In genomic region chr1:181918893-181919728, GRCh38 we compare ENCODE assay signal across 16 cellular contexts.
DNase-seq lines count a peak whose midpoint lies in the region; ATAC-seq, FAIRE-seq and TF ChIP-seq lines count a peak whose summit lies in the region.
"Had no signal": no experiment of that assay in that cellular context is flagged by ENCODE, and none has a peak within 500 bp of the region (broad histone marks: within the 10 kb centered on the region; RNA-seq: fewer than 3 reads in every experiment).

No MANE protein-coding gene starts in this region.

- H3K23me2 ChIP-seq in H9 (ENCODE audit: insufficient read length, low read depth, low read length, poor library complexity, severe bottlenecking) = no peaks in the 10 kb centered on the region

- no peak overlapping the region for H3K23ac ChIP-seq in H9 (ENCODE audit: insufficient read length, low read depth, low read length)

- H3K9ac ChIP-seq in H9 (ENCODE audit: extremely low read depth, insufficient read length, low read length) = no peak overlapping the region
- no peak overlapping the region for H3K9ac ChIP-seq in K562 (ENCODE audit: insufficient read depth in 1 of 2, low read depth in 2 of 2, low read length in 2 of 2)
- H3K9ac ChIP-seq: KMS-11 had no signal

- no peaks in the 10 kb centered on the region for H3K36me3 Mint-ChIP-seq in H9 (ENCODE audit: insufficient read depth in 1 of 3, low read depth in 3 of 3)
- H3K36me3 Mint-ChIP-seq: CD8-positive, alpha-beta memory T cell had no signal

- no peak overlapping the region for H2BK12ac ChIP-seq in H9 (ENCODE audit: insufficient read length, low read depth, low read length)

- ATAC-seq in K562 (peak; percentile 49), HG02970 (IDR thresholded peaks at IDR 0.05; ENCODE audit: low FRiP score, unreplicated experiment) (no peak)

- H3K9me1 ChIP-seq in K562 (ENCODE audit: control insufficient read depth, insufficient read depth, low read length) = no peaks in the 10 kb centered on the region

- H4K20me1 ChIP-seq in H9 (ENCODE audit: control insufficient read depth, insufficient read depth, insufficient read length) (no peaks in the 10 kb centered on the region), K562 (replicated peaks; ENCODE audit: control insufficient read depth, insufficient read depth, low read length) (no peaks in the 10 kb centered on the region)

- DNase-seq in H9 = peak; percentile 69
- peak in 1 of 4 experiments; percentile 30 for DNase-seq in K562 (ENCODE audit: extremely low read depth in 1 of 4, low spot score in 3 of 4)
- peak; percentile 69 for DNase-seq in islet precursor cell
- DNase-seq in retinal pigment epithelial cell (ENCODE audit: low read depth) = peak; percentile 15
- DNase-seq in dermis blood vessel endothelial cell = no peak
- no peak for DNase-seq in NCI-H2029 treated with DMSO at 0.1 percent for 48 hours (lab: John Stamatoyannopoulos, UW)
- DNase-seq: CD8-positive, alpha-beta memory T cell; DMS 273 treated with DMSO at 0.1 percent for 48 hours; H7; MG63; NCI-H1092 treated with DMSO at 0.1 percent for 48 hours; NCI-H1694; SHP77 had no signal

- no peak overlapping the region for H4K5ac ChIP-seq in H9 (ENCODE audit: insufficient read length, low read depth, low read length)

- H3K79me1 ChIP-seq in H9 (ENCODE audit: insufficient read depth, low read depth, low read length, poor library complexity, severe bottlenecking) = no peaks in the 10 kb centered on the region

- H2BK120ac ChIP-seq in H9 (ENCODE audit: low read depth, low read length, poor library complexity, severe bottlenecking) = no peak overlapping the region

- no peak overlapping the region for H3K14ac ChIP-seq in H9 (ENCODE audit: insufficient read depth, low read length)

- in situ Hi-C loops in K562 (cut with MboI) = no loop called here

- POLR2A ChIA-PET in K562 (lab: Yijun Ruan, JAX) = interaction anchor here (0.7 to 1.7 kb wide), 4 partner anchors 10 to 34 kb away, joined by 3 to 5 read pairs (median 4); no protein-coding TSS in a partner anchor

- H3K27me3 Mint-ChIP-seq in H9 (ENCODE audit: low read depth) = no peaks in the 10 kb centered on the region; the same call in 1 of the 2 replicates

- CTCF ChIA-PET in K562 (lab: Yijun Ruan, JAX; ENCODE audit: low intra/inter-chr PET ratio) = no interaction called here

- no peak for FAIRE-seq in K562 (lab: Jason Lieb, UNC)
- FAIRE-seq: RCC 7860 had no signal

- H3T11ph ChIP-seq in H9 (ENCODE audit: low read length) = no peak overlapping the region

- no peak for TF ChIP-seq RAD21 in K562 (CRISPR knock-in tag; conservative IDR thresholded peaks at IDR 0.05 in 1 of 2, IDR thresholded peaks at IDR 0.05 in 1 of 2)

- H3K27me3 ChIP-seq in H9 (ENCODE audit: insufficient read depth, low read length) = no peaks in the 10 kb centered on the region
- H3K27me3 ChIP-seq in K562 (ENCODE audit: control insufficient read depth in 2 of 2, insufficient read depth in 2 of 2, low read length in 2 of 2) = no peaks in the 10 kb centered on the region

- peaks cover 7 to 17% of the 10 kb centered on the region in 2 experiments for H3K4me1 Mint-ChIP-seq in H9
- H3K4me1 Mint-ChIP-seq: CD8-positive, alpha-beta memory T cell had no signal

- H3K4me1 ChIP-seq in H9 (ENCODE audit: insufficient read depth, low read length) (peaks cover 7% of the 10 kb centered on the region; the same call in 1 of the 2 replicates), K562 (replicated peaks in 1 of 2; ENCODE audit: control insufficient read depth in 2 of 2, insufficient read depth in 2 of 2, low read length in 2 of 2) (peaks cover 5 to 11% of the 10 kb centered on the region in 2 experiments; a peak in 3 of 5 replicates)

- H4K91ac ChIP-seq in H9 (ENCODE audit: insufficient read length, low read depth, low read length) = no peak overlapping the region

- no peak for TF ChIP-seq EP300 in K562 (IDR thresholded peaks at IDR 0.05; ENCODE audit: low read length)

- H3K4me3 Mint-ChIP-seq in H9 = peak overlapping the region in 1 of 2 experiments; percentile 46; a peak in 2 of 5 replicates
- H3K4me3 Mint-ChIP-seq: CD8-positive, alpha-beta memory T cell had no signal

- H3K27ac ChIP-seq in H9 (ENCODE audit: insufficient read length, low read depth, low read length) = no peak overlapping the region
- H3K27ac ChIP-seq in K562 (ENCODE audit: extremely low read depth, low read depth, low read length) = no peak overlapping the region
- H3K27ac ChIP-seq: KMS-11 had no signal

- no peak overlapping the region for H3K56ac ChIP-seq in H9 (ENCODE audit: insufficient read length, low read depth, low read length)

- H3K9me3 Mint-ChIP-seq in H9 = peaks cover 6 to 17% of the 10 kb centered on the region in 2 experiments

- H2AFZ ChIP-seq in H9 (ENCODE audit: low read length) (peak overlapping the region; percentile 65), K562 (ENCODE audit: low read depth, low read length) (0 out of 2 replicates have a peak overlapping the region, but pooled peaks have one; percentile 7)

- no peak overlapping the region for H3K4ac ChIP-seq in H9 (ENCODE audit: low read depth, low read length)

- H3K79me2 ChIP-seq in H9 (ENCODE audit: insufficient read depth, low read length) (no peaks in the 10 kb centered on the region), K562 (ENCODE audit: control insufficient read depth, insufficient read depth, low read length) (no peaks in the 10 kb centered on the region)

- H3K27ac Mint-ChIP-seq in H9 = peak overlapping the region in 2 of 3 experiments; percentile 63 to 65; a peak in 4 of 7 replicates
- H3K27ac Mint-ChIP-seq: CD8-positive, alpha-beta memory T cell had no signal

- no peak overlapping the region for H4K8ac ChIP-seq in H9 (replicated peaks; ENCODE audit: insufficient read length, low read depth, low read length)

- no TSS peak for BruUV-seq in K562 (replicated peaks; lab: Mats Ljungman, UMichigan)

- no peaks in the 10 kb centered on the region for H3K36me3 ChIP-seq in K562 (ENCODE audit: control insufficient read depth, insufficient read depth, low read length)
- H3K36me3 ChIP-seq: MG63 had no signal

- H2AK5ac ChIP-seq in H9 (ENCODE audit: insufficient read length, low read length) = no peak overlapping the region

- no CpG with 5 or more reads among the region's 7 CpGs for WGBS in H9 (ENCODE audit: extremely low coverage, insufficient read length, low lambda C conversion rate)
- 13% methylated on average over 7 of the region's 7 CpGs for WGBS in K562 (ENCODE audit: insufficient coverage, low coverage, missing lambda C conversion rate)

- H2BK5ac ChIP-seq in H9 (ENCODE audit: insufficient read length, low read length) = no peak overlapping the region

- H3K4me3 ChIP-seq in K562 = no peak overlapping the region
- no peak overlapping the region for H3K4me3 ChIP-seq in retinal pigment epithelial cell (ENCODE audit: low read length)
- H3K4me3 ChIP-seq: MG63 had no signal

- H3K4me2 ChIP-seq in H9 (ENCODE audit: insufficient read depth, insufficient read length, low read length) = no peak overlapping the region
- peak overlapping the region; percentile 3 for H3K4me2 ChIP-seq in K562 (ENCODE audit: insufficient read depth, low read length)
- H3K4me2 ChIP-seq: KMS-11 had no signal

- no peak overlapping the region for H2BK20ac ChIP-seq in H9 (ENCODE audit: low read depth, low read length, poor library complexity, severe bottlenecking)

- intact Hi-C loops in K562 (cut with micrococcal nuclease) = loop anchor here (5.0 kb wide), 1 partner anchor 182 kb away; no protein-coding TSS in a partner anchor

- no peak overlapping the region for H2BK15ac ChIP-seq in H9 (ENCODE audit: low read depth, low read length)

- H3K18ac ChIP-seq in H9 (ENCODE audit: insufficient read length, low read depth, low read length) = no peak overlapping the region

- TF ChIP-seq CTCF in H9 (conservative IDR thresholded peaks at IDR 0.05) (no peak), K562 (IDR thresholded peaks at IDR 0.05 in 2 of 3, conservative IDR thresholded peaks at IDR 0.05 in 1 of 3; ENCODE audit: insufficient read depth in 2 of 3, low read depth in 1 of 3, low read length in 3 of 3) (no peak), retinal pigment epithelial cell (conservative IDR thresholded peaks at IDR 0.05; ENCODE audit: low read depth, low read length) (no peak)

- no peak for TF ChIP-seq POLR2A in K562 (conservative IDR thresholded peaks at IDR 0.05)

- H3K9me3 ChIP-seq in H9 (ENCODE audit: control insufficient read depth, low read depth, low read length) (no peaks in the 10 kb centered on the region), K562 (replicated peaks; ENCODE audit: control insufficient read depth, insufficient read depth, low read depth, low read length) (no peaks in the 10 kb centered on the region)
- H3K9me3 ChIP-seq: MG63 had no signal

TF ChIP-seq in K562, 482 proteins besides CTCF, POLR2A, EP300 and RAD21 (continues in another document):
- TF ChIP-seq ATF4 (CRISPR knock-in tag; IDR thresholded peaks at IDR 0.05) = 0 out of 2 replicates have a peak, but pooled peaks have one; percentile 11
- peak; percentile 78 for TF ChIP-seq JUND (IDR thresholded peaks at IDR 0.05; ENCODE audit: borderline replicate concordance, low read depth, low read length)
- peak; percentile 63; the same call in 2 of the 3 replicates for TF ChIP-seq JUND (tag; IDR thresholded peaks at IDR 0.05; ENCODE audit: borderline replicate concordance, low read depth, low read length)
- TF ChIP-seq GABPB1 (CRISPR knock-in tag; IDR thresholded peaks at IDR 0.05) = no peak
- TF ChIP-seq, protein P1, sequence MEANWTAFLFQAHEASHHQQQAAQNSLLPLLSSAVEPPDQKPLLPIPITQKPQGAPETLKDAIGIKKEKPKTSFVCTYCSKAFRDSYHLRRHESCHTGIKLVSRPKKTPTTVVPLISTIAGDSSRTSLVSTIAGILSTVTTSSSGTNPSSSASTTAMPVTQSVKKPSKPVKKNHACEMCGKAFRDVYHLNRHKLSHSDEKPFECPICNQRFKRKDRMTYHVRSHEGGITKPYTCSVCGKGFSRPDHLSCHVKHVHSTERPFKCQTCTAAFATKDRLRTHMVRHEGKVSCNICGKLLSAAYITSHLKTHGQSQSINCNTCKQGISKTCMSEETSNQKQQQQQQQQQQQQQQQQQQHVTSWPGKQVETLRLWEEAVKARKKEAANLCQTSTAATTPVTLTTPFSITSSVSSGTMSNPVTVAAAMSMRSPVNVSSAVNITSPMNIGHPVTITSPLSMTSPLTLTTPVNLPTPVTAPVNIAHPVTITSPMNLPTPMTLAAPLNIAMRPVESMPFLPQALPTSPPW (CRISPR knock-in tag; IDR thresholded peaks at IDR 0.05) = peak; percentile 22; the same call in 1 of the 2 replicates
- TF ChIP-seq JUNB (CRISPR knock-in tag; conservative IDR thresholded peaks at IDR 0.05) = 0 out of 2 replicates have a peak, but pooled peaks have one; percentile 32

Comparison
In these comparisons a context has a peak if more than half of its experiments do, and no peak if none do; other contexts are left out.
1. DNase-seq: peak in H9 (single experiment), islet precursor cell (single experiment) and retinal pigment epithelial cell (single experiment); none in dermis blood vessel endothelial cell (single experiment) and NCI-H2029 treated with DMSO at 0.1 percent for 48 hours (single experiment).